1 cellular context compared by ENCODE assay signal in the genomic region with DNA sequence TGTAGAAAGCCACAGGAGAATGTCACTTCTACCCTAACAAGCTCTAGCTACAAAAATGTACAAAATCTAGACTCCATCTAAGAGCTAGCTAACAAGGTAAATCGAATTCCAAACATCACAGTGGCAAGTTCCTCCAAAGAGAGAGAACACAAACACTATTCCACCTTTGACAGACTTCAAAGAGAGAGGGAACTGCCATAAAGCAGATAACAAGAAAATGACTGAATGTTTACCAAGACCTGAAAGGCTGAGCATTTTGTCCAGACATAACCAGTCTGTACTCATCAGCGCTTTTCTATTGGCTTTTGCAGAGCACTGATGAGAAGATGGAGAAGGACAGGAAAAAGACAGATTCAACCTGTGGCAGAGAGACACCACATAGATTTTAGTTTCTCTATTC.
TF ChIP-seq lines count a peak whose summit lies in the region.

No MANE protein-coding gene starts in this region.

TF ChIP-seq in HepG2, 621 proteins besides CTCF, POLR2A, EP300 and RAD21 (continued from another document):
- TF ChIP-seq, protein P1, sequence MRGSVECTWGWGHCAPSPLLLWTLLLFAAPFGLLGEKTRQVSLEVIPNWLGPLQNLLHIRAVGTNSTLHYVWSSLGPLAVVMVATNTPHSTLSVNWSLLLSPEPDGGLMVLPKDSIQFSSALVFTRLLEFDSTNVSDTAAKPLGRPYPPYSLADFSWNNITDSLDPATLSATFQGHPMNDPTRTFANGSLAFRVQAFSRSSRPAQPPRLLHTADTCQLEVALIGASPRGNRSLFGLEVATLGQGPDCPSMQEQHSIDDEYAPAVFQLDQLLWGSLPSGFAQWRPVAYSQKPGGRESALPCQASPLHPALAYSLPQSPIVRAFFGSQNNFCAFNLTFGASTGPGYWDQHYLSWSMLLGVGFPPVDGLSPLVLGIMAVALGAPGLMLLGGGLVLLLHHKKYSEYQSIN (CRISPR knock-in tag; IDR thresholded peaks at IDR 0.05; ENCODE audit: borderline replicate concordance): no peak
- peak; percentile 24; the same call in 1 of the 2 replicates for TF ChIP-seq KAT8 (CRISPR knock-in tag; IDR thresholded peaks at IDR 0.05)
- peak; percentile 76 for TF ChIP-seq POGZ (CRISPR knock-in tag; IDR thresholded peaks at IDR 0.05)
- TF ChIP-seq ARID2 (CRISPR knock-in tag; IDR thresholded peaks at IDR 0.05; ENCODE audit: borderline replicate concordance): no peak
- TF ChIP-seq AGO1 (IDR thresholded peaks at IDR 0.05; ENCODE audit: low read depth, low read length, poor library complexity, severe bottlenecking): no peak
- TF ChIP-seq ZNF597 (CRISPR knock-in tag; IDR thresholded peaks at IDR 0.05): no peak
- no peak for TF ChIP-seq ZNF331 (CRISPR knock-in tag; IDR thresholded peaks at IDR 0.05)
- TF ChIP-seq, protein P2, sequence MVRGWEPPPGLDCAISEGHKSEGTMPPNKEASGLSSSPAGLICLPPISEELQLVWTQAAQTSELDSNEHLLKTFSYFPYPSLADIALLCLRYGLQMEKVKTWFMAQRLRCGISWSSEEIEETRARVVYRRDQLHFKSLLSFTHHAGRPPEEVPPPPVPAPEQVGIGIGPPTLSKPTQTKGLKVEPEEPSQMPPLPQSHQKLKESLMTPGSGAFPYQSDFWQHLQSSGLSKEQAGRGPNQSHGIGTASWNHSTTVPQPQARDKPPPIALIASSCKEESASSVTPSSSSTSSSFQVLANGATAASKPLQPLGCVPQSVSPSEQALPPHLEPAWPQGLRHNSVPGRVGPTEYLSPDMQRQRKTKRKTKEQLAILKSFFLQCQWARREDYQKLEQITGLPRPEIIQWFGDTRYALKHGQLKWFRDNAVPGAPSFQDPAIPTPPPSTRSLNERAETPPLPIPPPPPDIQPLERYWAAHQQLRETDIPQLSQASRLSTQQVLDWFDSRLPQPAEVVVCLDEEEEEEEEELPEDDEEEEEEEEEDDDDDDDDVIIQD (CRISPR knock-in tag; IDR thresholded peaks at IDR 0.05; ENCODE audit: low read depth): peak; percentile 83
- TF ChIP-seq ATF1 (CRISPR knock-in tag; IDR thresholded peaks at IDR 0.05): 0 out of 2 replicates have a peak, but pooled peaks have one; percentile 29
- TF ChIP-seq NCOA2 (CRISPR knock-in tag; IDR thresholded peaks at IDR 0.05): 0 out of 2 replicates have a peak, but pooled peaks have one; percentile 28
- TF ChIP-seq ZNF230 (CRISPR knock-in tag; IDR thresholded peaks at IDR 0.05): no peak
- peak; percentile 39 for TF ChIP-seq ARID5B (CRISPR knock-in tag; IDR thresholded peaks at IDR 0.05)
- no peak for TF ChIP-seq E2F2 (CRISPR knock-in tag; IDR thresholded peaks at IDR 0.05; ENCODE audit: borderline replicate concordance)
- peak; percentile 79 for TF ChIP-seq ISL2 (CRISPR knock-in tag; IDR thresholded peaks at IDR 0.05)
- no peak for TF ChIP-seq ZNF75D (CRISPR knock-in tag; IDR thresholded peaks at IDR 0.05; ENCODE audit: borderline replicate concordance)
- TF ChIP-seq ZNF460 (CRISPR knock-in tag; IDR thresholded peaks at IDR 0.05; ENCODE audit: borderline replicate concordance): no peak
- TF ChIP-seq ZMYM4 (CRISPR knock-in tag; IDR thresholded peaks at IDR 0.05): peak; percentile 56
- no peak for TF ChIP-seq SOX13 (IDR thresholded peaks at IDR 0.05)
- peak in 1 of 2 experiments; percentile 66; a peak in 2 of 4 replicates for TF ChIP-seq SOX13 (CRISPR knock-in tag; conservative IDR thresholded peaks at IDR 0.05 in 1 of 2, IDR thresholded peaks at IDR 0.05 in 1 of 2)
